ENCODE assay signal across 15 cellular contexts in genomic region chr17:47225911-47226688, GRCh38. TPM values are rescaled to one million over a fixed set of nuclear protein-coding genes. Genes with fewer than 3 reads are reported as not detected.
A peak's percentile ranks its signal among the peaks of the same experiment; 100 is the strongest.
DNase-seq lines count a peak whose midpoint lies in the region; ATAC-seq and TF ChIP-seq lines count a peak whose summit lies in the region.
"Had no signal": no experiment of that assay in that cellular context is flagged by ENCODE, and none has a peak within 500 bp of the region (broad histone marks: within the 10 kb centered on the region; RNA-seq: fewer than 3 reads in every experiment).

No MANE protein-coding gene starts in this region.

- TF ChIP-seq CTCF in Peyer's patch (IDR thresholded peaks at IDR 0.05), result no peak
- no peak for TF ChIP-seq CTCF in dorsolateral prefrontal cortex (IDR thresholded peaks at IDR 0.05 in 54 of 56, conservative IDR thresholded peaks at IDR 0.05 in 2 of 56; ENCODE audit: low read depth in 1 of 56, partially characterized antibody in 56 of 56)
- no peak for TF ChIP-seq CTCF in thyroid gland (IDR thresholded peaks at IDR 0.05)
- TF ChIP-seq CTCF in A673 (conservative IDR thresholded peaks at IDR 0.05; ENCODE audit: low read depth, low read length), result no peak

- H3K9me3 Mint-ChIP-seq in activated CD4-positive, alpha-beta T cell treated with anti-CD3 and anti-CD28 coated beads for 36 hours (ENCODE audit: low read depth), result peaks cover 6% of the 10 kb centered on the region

- H3K27ac ChIP-seq in Peyer's patch, result peak overlapping the region; percentile 10 to 77 (median 59)
- H3K27ac ChIP-seq in dorsolateral prefrontal cortex, result peak overlapping the region in 48 of 59 donors; percentile 1 to 85 (median 53)
- peak overlapping the region; percentile 49 to 61 for H3K27ac ChIP-seq in mucosa of rectum (ENCODE audit: low read depth in 2 of 2, low read length in 2 of 2)
- peak overlapping the region; percentile 52 to 94 (median 88) for H3K27ac ChIP-seq in thyroid gland
- H3K27ac ChIP-seq in A673 (ENCODE audit: low read depth, low read length, poor library complexity, severe bottlenecking), result no peak overlapping the region

- H3K4me3 Mint-ChIP-seq in activated CD4-positive, alpha-beta T cell treated with anti-CD3 and anti-CD28 coated beads for 36 hours, result no peak overlapping the region
- H3K4me3 Mint-ChIP-seq: neural crest cell; stimulated activated naive B cell treated with anti-CD40 and anti-IgM and Interleukin-4, amounts not matched to agents 10 μg/mL and 1 μg/mL and 100 μg/mL, for 72 hours had no signal

- no peaks in the 10 kb centered on the region for H3K36me3 ChIP-seq in Peyer's patch
- no peaks in the 10 kb centered on the region for H3K36me3 ChIP-seq in mucosa of rectum (ENCODE audit: control insufficient read depth in 2 of 2, insufficient read depth in 2 of 2, low read length in 2 of 2)
- H3K36me3 ChIP-seq in thyroid gland, result no peaks in the 10 kb centered on the region
- H3K36me3 ChIP-seq in A673 (ENCODE audit: insufficient read depth, low read length, poor library complexity, severe bottlenecking), result no peaks in the 10 kb centered on the region

- no peaks in the 10 kb centered on the region for H3K27me3 ChIP-seq in Peyer's patch
- H3K27me3 ChIP-seq in dorsolateral prefrontal cortex, result peaks cover 0 to 6% (median 0%) of the 10 kb centered on the region in 45 donors
- H3K27me3 ChIP-seq in mucosa of rectum (ENCODE audit: control insufficient read depth in 2 of 2, insufficient read depth in 2 of 2, low read length in 2 of 2), result no peaks in the 10 kb centered on the region
- no peaks in the 10 kb centered on the region for H3K27me3 ChIP-seq in thyroid gland
- no peaks in the 10 kb centered on the region for H3K27me3 ChIP-seq in A673 (replicated peaks; ENCODE audit: insufficient read depth, low read depth, low read length, poor library complexity)

- H3K9me3 ChIP-seq in Peyer's patch (no peaks in the 10 kb centered on the region), mucosa of rectum (ENCODE audit: control insufficient read depth in 2 of 2, low read length in 2 of 2) (no peaks in the 10 kb centered on the region), thyroid gland (no peaks in the 10 kb centered on the region), A673 (ENCODE audit: low read depth, low read length, poor library complexity, severe bottlenecking) (no peaks in the 10 kb centered on the region)

- no TSS peak for BruUV-seq in A673 (replicated peaks; lab: Mats Ljungman, UMichigan)

- H3K27ac Mint-ChIP-seq in activated CD4-positive, alpha-beta T cell treated with anti-CD3 and anti-CD28 coated beads for 36 hours, result no peak overlapping the region
- H3K27ac Mint-ChIP-seq: stimulated activated naive B cell treated with anti-CD40 and anti-IgM and Interleukin-4, amounts not matched to agents 10 μg/mL and 1 μg/mL and 100 μg/mL, for 72 hours had no signal

- TF ChIP-seq POLR2A in Peyer's patch (IDR thresholded peaks at IDR 0.05) (no peak), thyroid gland (IDR thresholded peaks at IDR 0.05) (no peak)

- intact Hi-C loops in dorsolateral prefrontal cortex (cut with DNase I), result loop anchor here in 1 of 2 donors (5.0 kb wide), 1 partner anchor 91 kb away; no protein-coding TSS in a partner anchor
- intact Hi-C loops in thyroid gland (cut with DNase I), result loop anchor here (5.0 kb wide), 1 partner anchor 91 kb away; no protein-coding TSS in a partner anchor
- intact Hi-C loops in activated CD4-positive, alpha-beta T cell treated with anti-CD3 and anti-CD28 coated beads for 36 hours (cut with DNase I, micrococcal nuclease), result no loop called here
- intact Hi-C loops in A673 (cut with micrococcal nuclease; ENCODE audit: unreplicated experiment), result no loop called here

- DNase-seq in Peyer's patch (no peak), dorsolateral prefrontal cortex (no peak), thyroid gland (no peak), A673 (ENCODE audit: low spot score) (no peak), NCI-H1417 (lab: John Stamatoyannopoulos, UW) (no peak)
- no peak for DNase-seq in activated CD4-positive, alpha-beta T cell treated with anti-CD3 and anti-CD28 coated beads for 36 hours
- DNase-seq: activated CD4-positive, alpha-beta T cell treated with anti-CD3 and anti-CD28 coated beads, Interleukin-2, amount 50 U/mL, for 1 hour; effector CD8-positive, alpha-beta T cell; NCI-H2081; stimulated activated CD4-positive, alpha-beta T cell treated with anti-CD3 and anti-CD28 coated beads, Interleukin-2, amount 100 ng/mL, for 24 hours; stimulated activated naive B cell treated with anti-CD40 and anti-IgM and Interleukin-4, amounts not matched to agents 10 μg/mL and 1 μg/mL and 100 μg/mL, for 72 hours; T-helper 1 cell had no signal

- no peak for ATAC-seq in activated CD4-positive, alpha-beta T cell treated with anti-CD3 and anti-CD28 coated beads for 36 hours
- ATAC-seq in GM18873 (IDR thresholded peaks at IDR 0.05; ENCODE audit: low FRiP score, unreplicated experiment), result no peak
- ATAC-seq: stimulated activated naive B cell treated with anti-CD40 and anti-IgM and Interleukin-4, amounts not matched to agents 10 μg/mL and 1 μg/mL and 100 μg/mL, for 72 hours had no signal

- peaks cover 14% of the 10 kb centered on the region for H3K4me1 Mint-ChIP-seq in activated CD4-positive, alpha-beta T cell treated with anti-CD3 and anti-CD28 coated beads for 36 hours

- no peak overlapping the region for H3K9ac ChIP-seq in mucosa of rectum (ENCODE audit: low read depth in 1 of 2, low read length in 2 of 2)

- 90 to 98% methylated on average over 2 of the region's 2 CpGs for WGBS in thyroid gland, 2 donors

- no peaks in the 10 kb centered on the region for H3K36me3 Mint-ChIP-seq in activated CD4-positive, alpha-beta T cell treated with anti-CD3 and anti-CD28 coated beads for 36 hours (ENCODE audit: low read depth)

- peaks cover 5% of the 10 kb centered on the region for H3K27me3 Mint-ChIP-seq in activated CD4-positive, alpha-beta T cell treated with anti-CD3 and anti-CD28 coated beads for 36 hours
- H3K27me3 Mint-ChIP-seq: stimulated activated naive B cell treated with anti-CD40 and anti-IgM and Interleukin-4, amounts not matched to agents 10 μg/mL and 1 μg/mL and 100 μg/mL, for 72 hours had no signal

- POLR2A ChIA-PET in activated CD4-positive, alpha-beta T cell treated with anti-CD3 and anti-CD28 coated beads for 36 hours (lab: Charles Lee), result no interaction called here
- POLR2A ChIA-PET in A673 (lab: Charles Lee; ENCODE audit: low non-redundant PET), result no interaction called here

- H3K4me1 ChIP-seq in Peyer's patch (peaks cover 0 to 19% (median 5%) of the 10 kb centered on the region in 4 donors), mucosa of rectum (ENCODE audit: control insufficient read depth in 2 of 2, insufficient read depth in 2 of 2, low read length in 2 of 2) (peaks cover 26% of the 10 kb centered on the region in 2 donors), thyroid gland (peaks cover 30 to 38% of the 10 kb centered on the region in 2 donors), A673 (ENCODE audit: insufficient read depth, low read length, poor library complexity, severe bottlenecking) (peaks cover 10% of the 10 kb centered on the region)

- H3K4me3 ChIP-seq in Peyer's patch (no peak overlapping the region), dorsolateral prefrontal cortex (no peak overlapping the region), mucosa of rectum (ENCODE audit: low read length in 2 of 2) (no peak overlapping the region), thyroid gland (replicated peaks in 1 of 3) (no peak overlapping the region), A673 (ENCODE audit: low read depth, low read length, poor library complexity, severe bottlenecking) (no peak overlapping the region)

- CTCF ChIA-PET in activated CD4-positive, alpha-beta T cell treated with anti-CD3 and anti-CD28 coated beads for 36 hours (lab: Charles Lee), result interaction anchor here (1.0 kb wide), 1 partner anchor 90 kb away, joined by 3 read pairs; no protein-coding TSS in a partner anchor
- CTCF ChIA-PET in A673 (lab: Charles Lee), result no interaction called here

RNA-seq across cellular contexts. Expression of gene MYL4, which starts 17.0 kb away (rescaled TPM):
- 1 to 10 TPM in 1 of 4 donors, not detected in 3; 9.1 TPM for total RNA-seq in Peyer's patch
- 1 to 10 TPM in 4 of 120 experiments, under 1 TPM in 6, not detected in 110; 0.56 to 1.5 (median 0.97) TPM for total RNA-seq in dorsolateral prefrontal cortex
- total RNA-seq in thyroid gland, result 10 to 100 TPM in 1 of 4 donors, 1 to 10 TPM in 3; 5.2 to 11.0 (median 6.2) TPM
- total RNA-seq in activated CD4-positive, alpha-beta T cell treated with anti-CD3 and anti-CD28 coated beads for 36 hours, result not detected
- total RNA-seq in A673 (2021), result not detected in 2 replicates
- total RNA-seq: neural crest cell had no signal

RNA-seq across cellular contexts. Expression of gene ITGB3, which starts 27.5 kb away (rescaled TPM):
- total RNA-seq in Peyer's patch (10 to 100 TPM in 1 of 4 donors, 1 to 10 TPM in 3; 4.6 to 18.2 (median 6.6) TPM), dorsolateral prefrontal cortex (1 to 10 TPM in 91 of 120 experiments, under 1 TPM in 29; 0.16 to 6.6 (median 1.6) TPM), thyroid gland (100 to 1,000 TPM; 102 to 260 (median 149) TPM), A673 (2021) (not detected in 2 replicates)
- total RNA-seq in activated CD4-positive, alpha-beta T cell treated with anti-CD3 and anti-CD28 coated beads for 36 hours, result under 1 TPM in 1 of 2 experiments, not detected in 1; 0.04 TPM

RNA-seq across cellular contexts. Expression of gene CDC27, which starts 37.0 kb away (rescaled TPM):
- total RNA-seq in Peyer's patch (10 to 100 TPM; 29.9 to 72.6 (median 47.4) TPM), dorsolateral prefrontal cortex (100 to 1,000 TPM in 101 of 120 experiments, 10 to 100 TPM in 19; 73.6 to 163 (median 117) TPM), thyroid gland (100 to 1,000 TPM; 124 to 195 (median 181) TPM), A673 (2021) (95.9 and 120 TPM in 2 replicates)
- 100 to 1,000 TPM; 123 to 166 TPM for total RNA-seq in activated CD4-positive, alpha-beta T cell treated with anti-CD3 and anti-CD28 coated beads for 36 hours

Comparison
In these comparisons a context has a peak if more than half of its experiments do, and no peak if none do; other contexts are left out.
1. RNA of gene ITGB3, which starts 27.5 kb away (total RNA-seq): 102 to 260 TPM in thyroid gland; 4.6 to 18.2 TPM in Peyer's patch, 0.16 to 6.6 TPM in dorsolateral prefrontal cortex, 0.04 TPM in activated CD4-positive, alpha-beta T cell treated with anti-CD3 and anti-CD28 coated beads for 36 hours and not detected in A673; every median in the first group is over 4 times any median in the second.